ENCODE assay signal across 7 cellular contexts in genomic region chr4:675036-675804, GRCh38. TPM values are rescaled to one million over a fixed set of nuclear protein-coding genes. Genes with fewer than 3 reads are reported as not detected.
DNase-seq lines count a peak whose midpoint lies in the region; ATAC-seq and TF ChIP-seq lines count a peak whose summit lies in the region.
"Had no signal": no experiment of that assay in that cellular context is flagged by ENCODE, and none has a peak within 500 bp of the region (broad histone marks: within the 10 kb centered on the region; RNA-seq: fewer than 3 reads in every experiment).

No MANE protein-coding gene starts in this region.

- no peak for TF ChIP-seq CTCF in CD8-positive, alpha-beta T cell (IDR thresholded peaks at IDR 0.05)
- TF ChIP-seq CTCF in HL-60 (IDR thresholded peaks at IDR 0.05; ENCODE audit: insufficient read depth, low read length) (no peak), retinal pigment epithelial cell (conservative IDR thresholded peaks at IDR 0.05; ENCODE audit: low read depth, low read length) (no peak)

- peaks cover 7% of the 10 kb centered on the region for H3K4me1 Mint-ChIP-seq in CD8-positive, alpha-beta T cell (ENCODE audit: low read depth)

- H3K27ac ChIP-seq in CD8-positive, alpha-beta T cell (ENCODE audit: low read depth, low read length) = peak overlapping the region; percentile 93
- H3K27ac ChIP-seq in HL-60 (replicated peaks) = peak overlapping the region; percentile 94
- no peak overlapping the region for H3K27ac ChIP-seq in ectodermal cell (ENCODE audit: insufficient read depth, low read depth, low read length, poor library complexity, severe bottlenecking)

- peak overlapping the region; percentile 92 for H3K4me3 ChIP-seq in CD8-positive, alpha-beta T cell (ENCODE audit: low read depth, low read length)
- peak overlapping the region; percentile 82 for H3K4me3 ChIP-seq in HL-60 (replicated peaks; ENCODE audit: insufficient read depth, low read length)
- H3K4me3 ChIP-seq in ectodermal cell (ENCODE audit: insufficient read depth, low read depth, low read length) = peak overlapping the region; percentile 94
- peak overlapping the region; percentile 69 for H3K4me3 ChIP-seq in retinal pigment epithelial cell (ENCODE audit: low read length)

- DNase-seq in CD8-positive, alpha-beta T cell = no peak
- DNase-seq in HL-60 (ENCODE audit: low read depth in 1 of 2, low spot score in 1 of 2) (peak in 1 of 2 experiments; percentile 31), retinal pigment epithelial cell (ENCODE audit: low read depth) (no peak), LoVo (ENCODE audit: low spot score) (no peak), NCI-H187 (lab: John Stamatoyannopoulos, UW) (no peak)

- no peaks in the 10 kb centered on the region for H3K9me3 ChIP-seq in CD8-positive, alpha-beta T cell (ENCODE audit: low read length)
- no peaks in the 10 kb centered on the region for H3K9me3 ChIP-seq in ectodermal cell (ENCODE audit: control insufficient read depth, low read length)

- peaks cover 26% of the 10 kb centered on the region for H3K36me3 Mint-ChIP-seq in CD8-positive, alpha-beta T cell

- H3K27ac Mint-ChIP-seq in CD8-positive, alpha-beta T cell = peak overlapping the region; percentile 88

- intact Hi-C loops in CD8-positive, alpha-beta T cell (cut with DNase I, micrococcal nuclease) = loop anchor here in 1 of 2 experiments (2.0 to 10.0 kb wide), 3 partner anchors 170 to 674 kb away; no protein-coding TSS in a partner anchor

- peak overlapping the region; percentile 91 for H3K4me3 Mint-ChIP-seq in CD8-positive, alpha-beta T cell

- ATAC-seq in CD8-positive, alpha-beta T cell = no peak

- no peaks in the 10 kb centered on the region for H3K27me3 ChIP-seq in CD8-positive, alpha-beta T cell (ENCODE audit: insufficient read depth, low read length)
- H3K27me3 ChIP-seq in HL-60 (ENCODE audit: insufficient read depth, poor library complexity, severe bottlenecking) = no peaks in the 10 kb centered on the region
- peaks cover 5% of the 10 kb centered on the region for H3K27me3 ChIP-seq in ectodermal cell (ENCODE audit: control insufficient read depth, insufficient read depth, low read length, poor library complexity, severe bottlenecking)

- no peaks in the 10 kb centered on the region for H3K27me3 Mint-ChIP-seq in CD8-positive, alpha-beta T cell (ENCODE audit: low read depth)

- H3K9me3 Mint-ChIP-seq in CD8-positive, alpha-beta T cell = no peaks in the 10 kb centered on the region

- WGBS in ectodermal cell, 2 experiments = 84% methylated on average over 23 of the region's 23 CpGs

- CTCF ChIA-PET in CD8-positive, alpha-beta T cell (lab: Charles Lee) = interaction anchor here (1.2 to 1.4 kb wide), 2 partner anchors 11 to 66 kb away, joined by 3 to 4 read pairs; no protein-coding TSS in a partner anchor

- H3K4me1 ChIP-seq in CD8-positive, alpha-beta T cell (ENCODE audit: insufficient read depth, low read length) = peaks cover 21% of the 10 kb centered on the region
- peaks cover 10% of the 10 kb centered on the region for H3K4me1 ChIP-seq in ectodermal cell (ENCODE audit: control insufficient read depth, insufficient read depth, low read length)

- H3K36me3 ChIP-seq in CD8-positive, alpha-beta T cell (ENCODE audit: insufficient read depth, low read length) = peaks cover 11% of the 10 kb centered on the region
- peaks cover 13% of the 10 kb centered on the region for H3K36me3 ChIP-seq in ectodermal cell (ENCODE audit: control insufficient read depth, insufficient read depth, low read length)

- POLR2A ChIA-PET in CD8-positive, alpha-beta T cell (lab: Charles Lee) = interaction anchor here (1.5 to 4.1 kb wide), 3 partner anchors 9 to 335 kb away, joined by 5 to 30 read pairs (median 5); no protein-coding TSS in a partner anchor

RNA-seq across cellular contexts. Expression of gene MYL5, which starts 0.9 kb away (rescaled TPM):
- 10 to 100 TPM; 27.2 to 28.7 TPM for total RNA-seq in CD8-positive, alpha-beta T cell
- 9.9 TPM for polyA plus RNA-seq in ectodermal cell (2013, experiment 1 of 4)
- polyA plus RNA-seq in ectodermal cell (2013, experiment 2 of 4) = 11.7 TPM
- polyA plus RNA-seq in ectodermal cell (2013, experiment 3 of 4) = 7.2 TPM
- 9.0 TPM for polyA plus RNA-seq in ectodermal cell (2013, experiment 4 of 4)

RNA-seq across cellular contexts. Expression of gene ATP5ME, which starts 1.1 kb away (rescaled TPM):
- 100 to 1,000 TPM; 113 to 114 TPM for total RNA-seq in CD8-positive, alpha-beta T cell
- 257 TPM for polyA plus RNA-seq in ectodermal cell (2013, experiment 1 of 4)
- polyA plus RNA-seq in ectodermal cell (2013, experiment 2 of 4) = 250 TPM
- polyA plus RNA-seq in ectodermal cell (2013, experiment 3 of 4) = 323 TPM
- 344 TPM for polyA plus RNA-seq in ectodermal cell (2013, experiment 4 of 4)

RNA-seq across cellular contexts. Expression of gene SLC49A3, which starts 13.7 kb away (rescaled TPM):
- total RNA-seq in CD8-positive, alpha-beta T cell = under 1 TPM; 0.69 to 0.73 TPM
- 1.7 TPM for polyA plus RNA-seq in ectodermal cell (2013, experiment 1 of 4)
- 1.3 TPM for polyA plus RNA-seq in ectodermal cell (2013, experiment 2 of 4)
- polyA plus RNA-seq in ectodermal cell (2013, experiment 3 of 4) = 0.69 TPM
- 1.5 TPM for polyA plus RNA-seq in ectodermal cell (2013, experiment 4 of 4)
- total RNA-seq: HT1080 had no signal

RNA-seq across cellular contexts. Expression of gene PCGF3, which starts 30.4 kb away (rescaled TPM):
- total RNA-seq in CD8-positive, alpha-beta T cell = 10 to 100 TPM; 39.1 to 39.5 TPM
- polyA plus RNA-seq in ectodermal cell (2013, experiment 1 of 4) = 70.9 TPM
- 61.3 TPM for polyA plus RNA-seq in ectodermal cell (2013, experiment 2 of 4)
- 50.2 TPM for polyA plus RNA-seq in ectodermal cell (2013, experiment 3 of 4)
- 56.1 TPM for polyA plus RNA-seq in ectodermal cell (2013, experiment 4 of 4)

RNA-seq across cellular contexts. Expression of gene PDE6B, which starts 49.8 kb away (rescaled TPM):
- 10 to 100 TPM; 10.3 to 10.4 TPM for total RNA-seq in CD8-positive, alpha-beta T cell
- 15.3 TPM for polyA plus RNA-seq in ectodermal cell (2013, experiment 1 of 4)
- 15.1 TPM for polyA plus RNA-seq in ectodermal cell (2013, experiment 2 of 4)
- 6.6 TPM for polyA plus RNA-seq in ectodermal cell (2013, experiment 3 of 4)
- polyA plus RNA-seq in ectodermal cell (2013, experiment 4 of 4) = 11.3 TPM
